8 cellular contexts compared by ENCODE assay signal in genomic region chr4:150867148-150867547, GRCh38.
DNase-seq lines count a peak whose midpoint lies in the region; ATAC-seq and TF ChIP-seq lines count a peak whose summit lies in the region.

No MANE protein-coding gene starts in this region.

- DNase-seq in activated gamma-delta T cell treated with Interleukin-2 at 50 U/mL for 16 hours (peak; percentile 17), activated gamma-delta T cell (lab: John Stamatoyannopoulos, UW) (no peak), HT-29 (ENCODE audit: low spot score) (peak; percentile 84), NCI-H82 treated with DMSO at 0.1 percent for 48 hours (lab: John Stamatoyannopoulos, UW; ENCODE audit: unreplicated experiment) (peak; percentile 65), body of pancreas (peak in 2 of 4 donors; percentile 29 to 67), iPS-NIHi11 (ENCODE audit: low spot score) (peak; percentile 66)
- no peak for DNase-seq in stimulated activated naive B cell treated with anti-CD40 and anti-IgM and Interleukin-4, amounts not matched to agents 10 μg/mL and 1 μg/mL and 100 μg/mL, for 72 hours

- H3K36me3 Mint-ChIP-seq in stimulated activated naive B cell treated with anti-CD40 and anti-IgM and Interleukin-4, amounts not matched to agents 10 μg/mL and 1 μg/mL and 100 μg/mL, for 72 hours = peaks cover 0 to 8% of the 10 kb centered on the region in 2 donors

- H3K9me3 Mint-ChIP-seq in stimulated activated naive B cell treated with anti-CD40 and anti-IgM and Interleukin-4, amounts not matched to agents 10 μg/mL and 1 μg/mL and 100 μg/mL, for 72 hours = no peaks in the 10 kb centered on the region

- no peaks in the 10 kb centered on the region for H3K9me3 ChIP-seq in body of pancreas

- H3K27ac Mint-ChIP-seq in stimulated activated naive B cell treated with anti-CD40 and anti-IgM and Interleukin-4, amounts not matched to agents 10 μg/mL and 1 μg/mL and 100 μg/mL, for 72 hours = no peak overlapping the region

- H3K27me3 Mint-ChIP-seq in stimulated activated naive B cell treated with anti-CD40 and anti-IgM and Interleukin-4, amounts not matched to agents 10 μg/mL and 1 μg/mL and 100 μg/mL, for 72 hours = no peaks in the 10 kb centered on the region

- peaks cover 0 to 2% of the 10 kb centered on the region in 2 donors for H3K36me3 ChIP-seq in body of pancreas (replicated peaks in 1 of 2; ENCODE audit: insufficient read depth in 1 of 2, low read depth in 2 of 2)

- H3K27me3 ChIP-seq in body of pancreas = no peaks in the 10 kb centered on the region

- H3K27ac ChIP-seq in body of pancreas = no peak overlapping the region

- no peak for TF ChIP-seq POLR2A in body of pancreas (IDR thresholded peaks at IDR 0.05)

- no peak overlapping the region for H3K4me3 Mint-ChIP-seq in stimulated activated naive B cell treated with anti-CD40 and anti-IgM and Interleukin-4, amounts not matched to agents 10 μg/mL and 1 μg/mL and 100 μg/mL, for 72 hours

- 6 to 7% methylated on average over 4 of the region's 4 CpGs for WGBS in body of pancreas, 2 donors

- H3K4me3 ChIP-seq in body of pancreas = no peak overlapping the region

- no peaks in the 10 kb centered on the region for H3K4me1 Mint-ChIP-seq in stimulated activated naive B cell treated with anti-CD40 and anti-IgM and Interleukin-4, amounts not matched to agents 10 μg/mL and 1 μg/mL and 100 μg/mL, for 72 hours

- intact Hi-C loops in body of pancreas (cut with DNase I) = no loop called here

- TF ChIP-seq CTCF in body of pancreas (IDR thresholded peaks at IDR 0.05) = peak; percentile 22 to 86 (median 74)

- no peaks in the 10 kb centered on the region for H3K4me1 ChIP-seq in body of pancreas

- ATAC-seq in GM21515 (IDR thresholded peaks at IDR 0.05; ENCODE audit: unreplicated experiment) (peak; percentile 80), body of pancreas (peak; percentile 85)
- peak; percentile 84 to 86 for ATAC-seq in stimulated activated naive B cell treated with anti-CD40 and anti-IgM and Interleukin-4, amounts not matched to agents 10 μg/mL and 1 μg/mL and 100 μg/mL, for 72 hours (replicated peaks)

Comparison
In these comparisons a context has a peak if more than half of its experiments do, and no peak if none do; other contexts are left out.
1. DNase-seq: peak in activated gamma-delta T cell treated with Interleukin-2 at 50 U/mL for 16 hours (single experiment), HT-29 (single experiment), NCI-H82 treated with DMSO at 0.1 percent for 48 hours (single experiment) and iPS-NIHi11 (single experiment); none in activated gamma-delta T cell (single experiment) and stimulated activated naive B cell treated with anti-CD40 and anti-IgM and Interleukin-4, amounts not matched to agents 10 μg/mL and 1 μg/mL and 100 μg/mL, for 72 hours (single experiment).
2. Peak in every context shown above with its lines, with median percentiles within 50 percentile points of each other: ATAC-seq.